Comparison of ENCODE assay signal across 1 cellular context in genomic region chr15:29922191-29922590, GRCh38.
TF ChIP-seq lines count a peak whose summit lies in the region.

No MANE protein-coding gene starts in this region.

TF ChIP-seq in HCT116, 20 proteins besides CTCF, POLR2A, EP300 and RAD21 (continued from another document):
- TF ChIP-seq YY1 (IDR thresholded peaks at IDR 0.05; ENCODE audit: extremely low read depth, insufficient replicate concordance, low read depth, low read length) (no peak), ZNF274 (IDR thresholded peaks at IDR 0.05; ENCODE audit: low read depth, low read length) (no peak)
TF ChIP-seq in HCT116: peak in this region for 0.
